In the genomic region with DNA sequence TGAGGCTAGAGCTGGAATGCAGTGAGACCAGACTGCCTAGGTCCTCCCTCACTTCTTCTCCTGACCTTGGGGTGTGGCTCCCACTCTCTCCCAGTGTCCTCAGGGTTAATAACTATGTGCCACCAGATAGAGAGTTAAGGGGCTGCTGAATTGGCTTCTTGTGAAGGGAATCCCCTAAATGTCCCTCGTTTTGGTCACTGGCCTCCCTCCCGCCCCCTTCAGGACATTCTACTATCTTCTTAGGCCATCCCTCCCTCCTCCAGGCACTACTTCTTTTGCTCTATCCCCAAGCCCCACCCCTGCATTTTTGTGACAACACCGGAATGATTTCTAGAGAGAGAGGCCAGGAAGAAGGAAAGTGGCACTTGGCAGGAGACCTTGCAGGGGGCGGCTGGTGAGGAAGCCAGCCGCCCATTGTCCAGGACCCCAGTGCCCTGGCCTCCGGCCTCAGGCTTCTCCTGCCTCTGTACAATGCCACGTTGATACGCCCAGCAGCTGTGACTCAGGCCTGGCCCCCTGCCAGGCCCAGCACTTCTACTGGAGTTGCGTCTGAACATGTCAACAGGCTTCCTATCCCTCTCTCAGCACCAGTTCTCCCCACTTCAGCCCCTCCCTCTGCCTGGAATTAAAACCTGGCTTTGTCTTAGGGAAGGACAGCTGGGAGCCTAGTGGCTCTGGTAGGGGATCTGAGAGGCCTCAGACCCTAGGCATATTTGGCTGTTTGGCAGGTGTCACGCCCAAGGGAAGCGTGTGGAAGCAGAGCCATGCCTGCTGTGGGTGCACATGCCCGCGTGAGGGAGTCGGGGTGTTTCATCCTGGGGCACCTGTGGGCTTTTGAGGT, we compare ENCODE assay signal across 8 cellular contexts. TPM values are rescaled to one million over a fixed set of nuclear protein-coding genes. Genes with fewer than 3 reads are reported as not detected.
DNase-seq lines count a peak whose midpoint lies in the region; ATAC-seq and TF ChIP-seq lines count a peak whose summit lies in the region.

No MANE protein-coding gene starts in this region.

- no peaks in the 10 kb centered on the region for H3K9me3 Mint-ChIP-seq in activated CD8-positive, alpha-beta T cell treated with anti-CD3 and anti-CD28 coated beads for 36 hours
- no peaks in the 10 kb centered on the region for H3K9me3 Mint-ChIP-seq in stimulated activated naive B cell treated with anti-CD40 and anti-IgM and Interleukin-4, amounts not matched to agents 10 μg/mL and 1 μg/mL and 100 μg/mL, for 72 hours

- peak overlapping the region; percentile 23 for H3K27ac Mint-ChIP-seq in activated CD8-positive, alpha-beta T cell treated with anti-CD3 and anti-CD28 coated beads for 36 hours
- H3K27ac Mint-ChIP-seq in stimulated activated naive B cell treated with anti-CD40 and anti-IgM and Interleukin-4, amounts not matched to agents 10 μg/mL and 1 μg/mL and 100 μg/mL, for 72 hours = peak overlapping the region; percentile 83

- H3K4me3 Mint-ChIP-seq in activated CD8-positive, alpha-beta T cell treated with anti-CD3 and anti-CD28 coated beads for 36 hours = no peak overlapping the region
- peak overlapping the region; percentile 26 to 43 for H3K4me3 Mint-ChIP-seq in stimulated activated naive B cell treated with anti-CD40 and anti-IgM and Interleukin-4, amounts not matched to agents 10 μg/mL and 1 μg/mL and 100 μg/mL, for 72 hours

- CTCF ChIA-PET in activated CD8-positive, alpha-beta T cell treated with anti-CD3 and anti-CD28 coated beads for 36 hours (lab: Charles Lee) = interaction anchor here (0.8 to 14.1 kb wide), 4 partner anchors 16 to 102 kb away, joined by 3 to 164 read pairs (median 4); no protein-coding TSS in a partner anchor

- POLR2A ChIA-PET in activated CD8-positive, alpha-beta T cell treated with anti-CD3 and anti-CD28 coated beads for 36 hours (lab: Charles Lee) = interaction anchor here (0.7 to 1.7 kb wide), 7 partner anchors 9 to 97 kb away, joined by 3 to 9 read pairs (median 4); partner anchors contain the start of gene LMNA

- no peak overlapping the region for H3K4me3 ChIP-seq in HL-60 (replicated peaks; ENCODE audit: insufficient read depth, low read length)
- peak overlapping the region; percentile 12 for H3K4me3 ChIP-seq in effector memory CD4-positive, alpha-beta T cell (ENCODE audit: insufficient read depth, low read depth, low read length, poor library complexity, severe bottlenecking)

- H3K4me1 Mint-ChIP-seq in activated CD8-positive, alpha-beta T cell treated with anti-CD3 and anti-CD28 coated beads for 36 hours (ENCODE audit: low read depth) = peaks cover 63% of the 10 kb centered on the region
- H3K4me1 Mint-ChIP-seq in stimulated activated naive B cell treated with anti-CD40 and anti-IgM and Interleukin-4, amounts not matched to agents 10 μg/mL and 1 μg/mL and 100 μg/mL, for 72 hours = peaks cover 55 to 81% of the 10 kb centered on the region in 2 donors

- no peaks in the 10 kb centered on the region for H3K9me3 ChIP-seq in effector memory CD4-positive, alpha-beta T cell (ENCODE audit: control insufficient read depth, low read length)

- peak; percentile 22 for ATAC-seq in activated CD8-positive, alpha-beta T cell treated with anti-CD3 and anti-CD28 coated beads for 36 hours
- ATAC-seq in stimulated activated naive B cell treated with anti-CD40 and anti-IgM and Interleukin-4, amounts not matched to agents 10 μg/mL and 1 μg/mL and 100 μg/mL, for 72 hours (replicated peaks) = no peak
- no peak for ATAC-seq in GM19452 (IDR thresholded peaks at IDR 0.05; ENCODE audit: unreplicated experiment)

- H3K36me3 Mint-ChIP-seq in activated CD8-positive, alpha-beta T cell treated with anti-CD3 and anti-CD28 coated beads for 36 hours (ENCODE audit: low read depth) = peaks cover 5% of the 10 kb centered on the region
- H3K36me3 Mint-ChIP-seq in stimulated activated naive B cell treated with anti-CD40 and anti-IgM and Interleukin-4, amounts not matched to agents 10 μg/mL and 1 μg/mL and 100 μg/mL, for 72 hours = peaks cover 18 to 32% of the 10 kb centered on the region in 2 donors

- intact Hi-C loops in activated CD8-positive, alpha-beta T cell treated with anti-CD3 and anti-CD28 coated beads for 36 hours (cut with micrococcal nuclease) = no loop called here

- peak; percentile 16 for TF ChIP-seq CTCF in HL-60 (IDR thresholded peaks at IDR 0.05; ENCODE audit: insufficient read depth, low read length)
- TF ChIP-seq CTCF in activated CD8-positive, alpha-beta T cell treated with anti-CD3 and anti-CD28 coated beads for 36 hours (IDR thresholded peaks at IDR 0.05) = no peak

- no peaks in the 10 kb centered on the region for H3K27me3 ChIP-seq in HL-60 (ENCODE audit: insufficient read depth, poor library complexity, severe bottlenecking)
- no peaks in the 10 kb centered on the region for H3K27me3 ChIP-seq in effector memory CD4-positive, alpha-beta T cell (replicated peaks; ENCODE audit: control insufficient read depth, insufficient read depth, low read length, poor library complexity, severe bottlenecking)

- no peaks in the 10 kb centered on the region for H3K36me3 ChIP-seq in effector memory CD4-positive, alpha-beta T cell (ENCODE audit: control insufficient read depth, insufficient read depth, low read length)

- H3K27ac ChIP-seq in HL-60 (replicated peaks) = peak overlapping the region; percentile 95
- peak overlapping the region; percentile 67 for H3K27ac ChIP-seq in effector memory CD4-positive, alpha-beta T cell (ENCODE audit: insufficient read depth, low read length, poor library complexity, severe bottlenecking)

- DNase-seq in Ammon's horn (ENCODE audit: low spot score) (peak; percentile 96), HL-60 (ENCODE audit: low read depth in 1 of 2, low spot score in 1 of 2) (peak; percentile 76 to 87), NCI-H774 (lab: John Stamatoyannopoulos, UW) (peak; percentile 90), medulla oblongata (ENCODE audit: extremely low spot score) (peak; percentile 97)
- DNase-seq in activated CD8-positive, alpha-beta T cell treated with anti-CD3 and anti-CD28 coated beads for 36 hours = peak; percentile 84
- DNase-seq in effector memory CD4-positive, alpha-beta T cell = peak in 1 of 3 donors; percentile 57
- no peak for DNase-seq in stimulated activated naive B cell treated with anti-CD40 and anti-IgM and Interleukin-4, amounts not matched to agents 10 μg/mL and 1 μg/mL and 100 μg/mL, for 72 hours

- peaks cover 61% of the 10 kb centered on the region for H3K4me1 ChIP-seq in effector memory CD4-positive, alpha-beta T cell (ENCODE audit: control insufficient read depth, insufficient read depth, low read length, poor library complexity, severe bottlenecking)

- H3K27me3 Mint-ChIP-seq in activated CD8-positive, alpha-beta T cell treated with anti-CD3 and anti-CD28 coated beads for 36 hours = peaks cover 3% of the 10 kb centered on the region
- peaks cover 0 to 5% of the 10 kb centered on the region in 2 donors for H3K27me3 Mint-ChIP-seq in stimulated activated naive B cell treated with anti-CD40 and anti-IgM and Interleukin-4, amounts not matched to agents 10 μg/mL and 1 μg/mL and 100 μg/mL, for 72 hours

RNA-seq across cellular contexts. Expression of gene LMNA, which starts 9.1 kb away (rescaled TPM):
- total RNA-seq in activated CD8-positive, alpha-beta T cell treated with anti-CD3 and anti-CD28 coated beads for 36 hours = 10 to 100 TPM; 51.8 to 56.6 TPM

RNA-seq across cellular contexts. Expression of gene SEMA4A, which starts 29.8 kb away (rescaled TPM):
- total RNA-seq in activated CD8-positive, alpha-beta T cell treated with anti-CD3 and anti-CD28 coated beads for 36 hours = 10 to 100 TPM; 23.8 to 24.7 TPM

RNA-seq across cellular contexts. Expression of gene MEX3A, which starts 41.3 kb away (rescaled TPM):
- total RNA-seq in activated CD8-positive, alpha-beta T cell treated with anti-CD3 and anti-CD28 coated beads for 36 hours = under 1 TPM; 0.45 to 0.83 TPM
